8 cellular contexts compared by ENCODE assay signal in the genomic region with DNA sequence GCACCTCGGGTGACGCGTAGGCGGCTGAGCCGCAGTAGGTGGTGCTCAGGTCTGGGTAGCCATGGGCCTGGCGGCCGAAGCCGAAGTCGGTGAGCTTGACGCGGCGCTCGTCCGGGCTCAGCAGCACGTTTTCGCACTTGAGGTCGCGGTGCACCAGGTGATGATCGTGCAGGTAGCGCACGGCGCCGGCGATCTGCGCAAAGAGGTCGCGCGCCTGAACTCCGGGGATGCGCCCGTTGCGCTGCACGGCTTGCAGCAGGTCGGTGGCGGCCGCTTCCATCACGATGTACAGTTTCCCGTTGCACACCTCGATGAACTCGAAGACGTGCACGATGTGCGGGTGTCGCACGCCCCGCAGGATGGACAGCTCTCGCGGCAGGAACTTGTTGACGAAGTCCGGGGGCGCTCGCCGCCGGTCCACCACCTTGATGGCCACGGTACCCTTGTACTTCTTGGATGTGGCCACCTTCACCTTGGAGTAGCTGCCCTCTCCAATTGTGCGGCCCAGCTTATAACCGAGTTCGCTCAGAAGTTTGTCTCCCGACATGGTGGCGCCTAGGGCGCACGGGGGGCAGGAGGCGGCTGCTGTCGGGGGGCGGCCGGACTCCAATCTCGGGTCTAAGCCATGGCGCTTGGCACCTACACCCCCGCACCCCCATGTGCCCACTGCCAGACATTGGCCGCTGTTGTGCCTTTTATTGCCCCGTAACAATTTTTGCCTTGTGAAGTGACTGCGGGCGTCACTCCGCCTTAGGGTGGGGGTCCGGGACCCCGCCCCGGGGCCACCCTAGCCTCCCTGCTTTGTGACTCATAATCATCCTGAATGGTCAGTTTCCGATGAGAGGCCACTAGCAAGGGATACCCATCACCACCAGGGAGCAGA. TPM values are rescaled to one million over a fixed set of nuclear protein-coding genes. Genes with fewer than 3 reads are reported as not detected.
A peak's percentile ranks its signal among the peaks of the same experiment; 100 is the strongest.
DNase-seq lines count a peak whose midpoint lies in the region; ATAC-seq and TF ChIP-seq lines count a peak whose summit lies in the region.

A gene (minus strand): TSS at position 668 of the 883 bp plus-strand sequence. CDS start 121 bp downstream, at position 547.

- H3K9me3 ChIP-seq in CD8-positive, alpha-beta memory T cell (ENCODE audit: low read length) = no peaks in the 10 kb centered on the region
- H3K9me3 ChIP-seq in PC-3 (ENCODE audit: low read length) (no peaks in the 10 kb centered on the region), neuronal stem cell (replicated peaks in 1 of 2; ENCODE audit: control insufficient read depth in 2 of 2, insufficient read depth in 1 of 2, low read depth in 1 of 2, low read length in 2 of 2) (peaks cover 5% of the 10 kb centered on the region in 2 donors)

- peak; percentile 40 for ATAC-seq in PC-3
- ATAC-seq in GM18505 (IDR thresholded peaks at IDR 0.05; ENCODE audit: unreplicated experiment) = no peak
- ATAC-seq in GM21367 (IDR thresholded peaks at IDR 0.05; ENCODE audit: unreplicated experiment) = no peak

- H3K27me3 Mint-ChIP-seq in CD8-positive, alpha-beta memory T cell = peaks cover 0 to 3% of the 10 kb centered on the region in 2 donors

- CTCF ChIA-PET in CD8-positive, alpha-beta memory T cell (lab: Charles Lee) = interaction anchor here (1.6 to 2.1 kb wide), 2 partner anchors 17 to 24 kb away, joined by 4 to 6 read pairs; no protein-coding TSS in a partner anchor
- CTCF ChIA-PET in PC-3 (lab: Charles Lee) = no interaction called here

- peak within 1 kb of the TSS; percentile 86 for H2AFZ ChIP-seq in PC-3 (ENCODE audit: low read length)
- peak within 1 kb of the TSS; percentile 93 for H2AFZ ChIP-seq in neuronal stem cell (ENCODE audit: low read length)

- no peaks in the 10 kb centered on the region for H3K36me3 ChIP-seq in CD8-positive, alpha-beta memory T cell (ENCODE audit: insufficient read depth, low read length)
- H3K36me3 ChIP-seq in PC-3 (ENCODE audit: low read depth, low read length) (peaks cover 5% of the 10 kb centered on the region; the same call in 1 of the 2 replicates), neuronal stem cell (replicated peaks in 1 of 2; ENCODE audit: control insufficient read depth in 2 of 2, insufficient read depth in 2 of 2, low read length in 2 of 2) (peaks cover 7 to 26% of the 10 kb centered on the region in 2 donors)

- POLR2A ChIA-PET in CD8-positive, alpha-beta memory T cell (lab: Charles Lee) = interaction anchor here (0.9 to 2.1 kb wide), 8 partner anchors 26 to 262 kb away, joined by 3 to 8 read pairs (median 4); a partner anchor contains a TSS
- POLR2A ChIA-PET in PC-3 (lab: Charles Lee; ENCODE audit: unreplicated experiment) = interaction anchor here (0.5 kb wide), 1 partner anchor 98 kb away, joined by 3 read pairs; no protein-coding TSS in a partner anchor

- H3K9me3 Mint-ChIP-seq in CD8-positive, alpha-beta memory T cell = no peaks in the 10 kb centered on the region

- TF ChIP-seq POLR2A in GM18505 (IDR thresholded peaks at IDR 0.05; ENCODE audit: borderline replicate concordance, extremely low read depth, insufficient read depth, insufficient read length) = no peak

- H3K27me3 ChIP-seq in CD8-positive, alpha-beta memory T cell (ENCODE audit: insufficient read depth, low read length, poor library complexity, severe bottlenecking) = no peaks in the 10 kb centered on the region
- no peaks in the 10 kb centered on the region for H3K27me3 ChIP-seq in PC-3 (ENCODE audit: low read length)
- H3K27me3 ChIP-seq in neuronal stem cell (ENCODE audit: control insufficient read depth in 3 of 3, insufficient read depth in 3 of 3, low read depth in 1 of 3, low read length in 3 of 3) = no peaks in the 10 kb centered on the region

- peak within 1 kb of the TSS; percentile 38 for H3K14ac ChIP-seq in neuronal stem cell (ENCODE audit: low read length)

- peak within 1 kb of the TSS; percentile 95 for H3K4me3 ChIP-seq in CD8-positive, alpha-beta memory T cell (ENCODE audit: low read length)
- H3K4me3 ChIP-seq in PC-3 (ENCODE audit: low read length) (peak within 1 kb of the TSS; percentile 99), epithelial cell of esophagus (ENCODE audit: low read length) (peak within 1 kb of the TSS; percentile 97), neuronal stem cell (ENCODE audit: low read length in 2 of 2) (peak within 1 kb of the TSS; percentile 80 to 99)

- H3K9ac ChIP-seq in PC-3 (ENCODE audit: low read length) (peak within 1 kb of the TSS; percentile 83), neuronal stem cell (ENCODE audit: low read depth, low read length, poor library complexity) (peak within 1 kb of the TSS; percentile 82)

- H2AK5ac ChIP-seq in neuronal stem cell (ENCODE audit: low read depth, low read length) = peak within 1 kb of the TSS; percentile 90

- intact Hi-C loops in PC-3 (cut with micrococcal nuclease) = no loop called here

- peaks cover 25 to 44% (median 29%) of the 10 kb centered on the region in 3 donors for H3K4me1 Mint-ChIP-seq in CD8-positive, alpha-beta memory T cell

- no peaks in the 10 kb centered on the region for H3F3A ChIP-seq in PC-3 (ENCODE audit: low read length, unreplicated experiment)

- peak within 1 kb of the TSS; percentile 83 for H3K27ac ChIP-seq in CD8-positive, alpha-beta memory T cell (ENCODE audit: low read depth, low read length)
- H3K27ac ChIP-seq in PC-3 (ENCODE audit: low read length) = peak within 1 kb of the TSS; percentile 42
- no peak within 1 kb of the TSS for H3K27ac ChIP-seq in neuronal stem cell (replicated peaks; ENCODE audit: low read length)

- no peak within 1 kb of the TSS for H3K4ac ChIP-seq in neuronal stem cell (ENCODE audit: low read length)

- peak within 1 kb of the TSS; percentile 94 to 98 (median 96) for H3K4me3 Mint-ChIP-seq in CD8-positive, alpha-beta memory T cell

- H4K20me1 ChIP-seq in PC-3 (ENCODE audit: low read length) = no peaks in the 10 kb centered on the region

- peaks cover 0 to 20% (median 3%) of the 10 kb centered on the region in 3 donors for H3K36me3 Mint-ChIP-seq in CD8-positive, alpha-beta memory T cell

- no TSS peak for BruUV-seq in PC-3 (replicated peaks; lab: Mats Ljungman, UMichigan)

- peak within 1 kb of the TSS; percentile 69 for H3K18ac ChIP-seq in neuronal stem cell (ENCODE audit: low read length)

- H3K79me2 ChIP-seq in PC-3 (ENCODE audit: low read length) = peaks cover 39% of the 10 kb centered on the region

- H3K23ac ChIP-seq in neuronal stem cell (ENCODE audit: low read depth, low read length, poor library complexity) = peak within 1 kb of the TSS; percentile 95

- 0 out of 2 replicates have a peak, but pooled peaks have one; percentile 38 for TF ChIP-seq CTCF in PC-3 (conservative IDR thresholded peaks at IDR 0.05; ENCODE audit: low read depth, low read length)
- no peak for TF ChIP-seq CTCF in epithelial cell of esophagus (IDR thresholded peaks at IDR 0.05; ENCODE audit: insufficient read depth, low read depth, low read length, missing control alignments)

- no peak within 1 kb of the TSS for H2BK15ac ChIP-seq in neuronal stem cell (ENCODE audit: low read length)

- no peak within 1 kb of the TSS for H4K91ac ChIP-seq in neuronal stem cell (ENCODE audit: low read depth, low read length, poor library complexity)

- H3K4me1 ChIP-seq in CD8-positive, alpha-beta memory T cell (ENCODE audit: insufficient read depth, low read length) = peaks cover 21% of the 10 kb centered on the region
- peaks cover 15% of the 10 kb centered on the region; the same call in 1 of the 2 replicates for H3K4me1 ChIP-seq in PC-3 (ENCODE audit: insufficient read depth, low read length)
- peaks cover 3 to 4% of the 10 kb centered on the region in 2 donors for H3K4me1 ChIP-seq in neuronal stem cell (ENCODE audit: control insufficient read depth in 2 of 2, insufficient read depth in 1 of 2, low read depth in 1 of 2, low read length in 2 of 2)

- H3K4me2 ChIP-seq in PC-3 (ENCODE audit: low read length) = peak within 1 kb of the TSS; percentile 88
- H3K4me2 ChIP-seq in neuronal stem cell (ENCODE audit: insufficient read depth, low read length, poor library complexity, severe bottlenecking) = peak within 1 kb of the TSS; percentile 72

- H4K8ac ChIP-seq in neuronal stem cell (ENCODE audit: low read depth, low read length) = peak within 1 kb of the TSS; percentile 92

- peak within 1 kb of the TSS; percentile 7 for H2BK120ac ChIP-seq in neuronal stem cell (ENCODE audit: low read depth, low read length)

- no peak within 1 kb of the TSS for H2BK12ac ChIP-seq in neuronal stem cell (ENCODE audit: low read length)

- H3K27ac Mint-ChIP-seq in CD8-positive, alpha-beta memory T cell = peak within 1 kb of the TSS; percentile 87 to 97 (median 96)

- no peaks in the 10 kb centered on the region for H3K9me2 ChIP-seq in PC-3 (replicated peaks; ENCODE audit: low read length)

- peak within 1 kb of the TSS; percentile 66 for H2BK5ac ChIP-seq in neuronal stem cell (ENCODE audit: low read length)

- no peak for DNase-seq in CD8-positive, alpha-beta memory T cell
- DNase-seq in PC-3 (peak; percentile 20), epithelial cell of esophagus (ENCODE audit: low read depth) (no peak), neuronal stem cell (ENCODE audit: low spot score) (no peak), middle frontal gyrus (ENCODE audit: extremely low spot score, low spot score) (no peak)
- no peak for DNase-seq in stimulated activated CD4-positive, alpha-beta T cell treated with anti-CD3 and anti-CD28 coated beads, Interleukin-2, amount 100 ng/mL, for 24 hours

- H3K79me1 ChIP-seq in neuronal stem cell (ENCODE audit: low read depth, low read length) = peaks cover 8% of the 10 kb centered on the region

- no CpG with 5 or more reads among the region's 78 CpGs for WGBS in neuronal stem cell (ENCODE audit: extremely low coverage in 2 of 2, insufficient read length in 2 of 2, insufficient replicate concordance in 1 of 2), 2 donors

RNA-seq across cellular contexts. Expression of the gene that starts here (rescaled TPM):
- 1 to 10 TPM; 3.1 to 3.4 TPM for total RNA-seq in CD8-positive, alpha-beta memory T cell
- 1.4 TPM for polyA plus RNA-seq in CD8-positive, alpha-beta memory T cell
- total RNA-seq in PC-3 (2014; rRNA removed) = 4.5 and 4.9 TPM in 2 replicates
- polyA plus RNA-seq in neuronal stem cell (2013, experiment 1 of 2) = 2.3 TPM
- polyA plus RNA-seq in neuronal stem cell (2013, experiment 2 of 2) = 2.2 TPM
